ENCODE assay signal across 16 cellular contexts in the genomic region with DNA sequence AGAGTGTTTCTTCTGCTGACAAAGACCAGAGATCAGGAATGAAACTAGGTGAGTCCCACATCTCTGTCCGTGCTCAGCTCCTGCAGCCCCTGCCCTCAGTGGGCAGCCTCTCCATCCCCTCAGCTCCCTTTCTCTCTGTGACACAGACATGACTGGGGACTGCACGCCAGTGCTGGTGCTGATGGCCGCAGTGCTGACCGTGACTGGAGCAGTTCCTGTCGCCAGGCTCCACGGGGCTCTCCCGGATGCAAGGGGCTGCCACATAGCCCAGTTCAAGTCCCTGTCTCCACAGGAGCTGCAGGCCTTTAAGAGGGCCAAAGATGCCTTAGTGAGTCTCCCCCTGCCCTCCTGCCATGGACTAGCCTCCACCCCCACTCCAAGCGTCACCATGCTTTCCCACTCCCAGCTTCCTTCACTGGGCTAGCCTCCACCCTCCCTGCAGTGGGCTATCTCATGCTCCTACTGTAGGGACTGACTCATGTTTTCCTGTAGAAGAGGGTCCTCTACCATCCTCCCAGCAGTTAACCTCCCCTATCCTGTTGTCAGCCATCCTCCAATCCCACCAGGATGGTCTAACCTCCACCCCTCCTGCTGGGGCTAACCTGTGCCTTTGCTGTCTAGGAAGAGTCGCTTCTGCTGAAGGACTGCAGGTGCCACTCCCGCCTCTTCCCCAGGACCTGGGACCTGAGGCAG. TPM values are rescaled to one million over a fixed set of nuclear protein-coding genes. Genes with fewer than 3 reads are reported as not detected.
A peak's percentile ranks its signal among the peaks of the same experiment; 100 is the strongest.
DNase-seq lines count a peak whose midpoint lies in the region; ATAC-seq, FAIRE-seq and TF ChIP-seq lines count a peak whose summit lies in the region.
"Not testable (repeated sequence)": the region's sequence is repeated elsewhere in the genome, so short reads cannot be mapped to it uniquely, and the experiment has no call there.
"Had no signal": no experiment of that assay in that cellular context is flagged by ENCODE, and none has a peak within 500 bp of the region (broad histone marks: within the 10 kb centered on the region; RNA-seq: fewer than 3 reads in every experiment).

No MANE protein-coding gene starts in this region.

- RAD21 ChIA-PET in GM12878 (lab: Charles Lee; ENCODE audit: unreplicated experiment) = not testable (repeated sequence)

- not testable (repeated sequence) for H3K9me3 ChIP-seq in A549; HEK293 (ENCODE audit: control insufficient read depth, insufficient read depth, low read depth, low read length); GM12878 (replicated peaks; ENCODE audit: control insufficient read depth, insufficient read depth, low read length); suprapubic skin

- H3K27ac ChIP-seq in A549; HEK293 (ENCODE audit: extremely low read depth, low read depth, low read length); GM12878 (ENCODE audit: control insufficient read depth, insufficient read depth); suprapubic skin: not testable (repeated sequence)

- not testable (repeated sequence) for H3K4me3 Mint-ChIP-seq in activated CD8-positive, alpha-beta T cell treated with anti-CD3 and anti-CD28 coated beads, Interleukin-2, amount 10 ng/mL, durations not matched to agents 7 days and 5 days

- not testable (repeated sequence) for H3K9ac ChIP-seq in GM12878 (ENCODE audit: control insufficient read depth, insufficient read depth, low read length)

- TF ChIP-seq POLR2A in A549 (IDR thresholded peaks at IDR 0.05; ENCODE audit: low read length); GM12878 (IDR thresholded peaks at IDR 0.05; ENCODE audit: low read depth, low read length); suprapubic skin (IDR thresholded peaks at IDR 0.05): not testable (repeated sequence)

- H3K4me3 ChIP-seq in A549; HEK293 (ENCODE audit: low read depth, low read length); GM12878; suprapubic skin: not testable (repeated sequence)

- not testable (repeated sequence) for H4K20me1 ChIP-seq in GM12878 (ENCODE audit: control insufficient read depth, insufficient read depth)

- H3K4me2 ChIP-seq in A549; GM12878 (ENCODE audit: control insufficient read depth, insufficient read depth): not testable (repeated sequence)

- POLR2A ChIA-PET in A549 (lab: Yijun Ruan, JAX); HEK293 (lab: Yijun Ruan, JAX); GM12878 (lab: Charles Lee): not testable (repeated sequence)
- POLR2A ChIA-PET in activated CD8-positive, alpha-beta T cell treated with anti-CD3 and anti-CD28 coated beads, Interleukin-2, amount 10 ng/mL, durations not matched to agents 7 days and 5 days (lab: Charles Lee) = interaction anchor here (0.6 kb wide), 1 partner anchor 13 kb away, joined by 3 read pairs; no protein-coding TSS in a partner anchor

- FAIRE-seq in A549 (lab: Jason Lieb, UNC) (peak; percentile 32), GM12878 (lab: Jason Lieb, UNC) (peak; percentile 18), urothelium cell line (lab: Jason Lieb, UNC) (peak; percentile 52)

- H3K36me3 Mint-ChIP-seq in activated CD8-positive, alpha-beta T cell treated with anti-CD3 and anti-CD28 coated beads, Interleukin-2, amount 10 ng/mL, durations not matched to agents 7 days and 5 days (ENCODE audit: low read depth) = not testable (repeated sequence)

- SMC1A ChIA-PET in GM12878 (lab: Charles Lee; ENCODE audit: uncharacterized antibody, unreplicated experiment) = not testable (repeated sequence)

- ATAC-seq in A549 (peak; percentile 3 to 11; a peak in 5 of 6 replicates), GM12878 (peak; percentile 22; the same call in 1 of the 3 replicates)
- not testable (repeated sequence) for ATAC-seq in activated CD8-positive, alpha-beta T cell treated with anti-CD3 and anti-CD28 coated beads, Interleukin-2, amount 10 ng/mL, durations not matched to agents 7 days and 5 days; sciatic nerve

- WGBS in A549 (ENCODE audit: missing lambda C conversion rate) = 54% methylated on average over 10 of the region's 10 CpGs
- WGBS in GM12878 (ENCODE audit: insufficient coverage, insufficient replicate concordance, low lambda C conversion rate, missing lambda C conversion rate) = 64% methylated on average over 10 of the region's 10 CpGs
- 75% methylated on average over 4 of the region's 10 CpGs for WGBS in suprapubic skin

- H3K27ac Mint-ChIP-seq in activated CD8-positive, alpha-beta T cell treated with anti-CD3 and anti-CD28 coated beads, Interleukin-2, amount 10 ng/mL, durations not matched to agents 7 days and 5 days = peak overlapping the region; percentile 33

- not testable (repeated sequence) for H3K27me3 ChIP-seq in GM12878 (replicated peaks in 1 of 2; ENCODE audit: control insufficient read depth in 2 of 2, insufficient read depth in 2 of 2, low read length in 1 of 2)
- H3K27me3 ChIP-seq in suprapubic skin = peaks cover 46% of the 10 kb centered on the region

- H3K27me3 Mint-ChIP-seq in activated CD8-positive, alpha-beta T cell treated with anti-CD3 and anti-CD28 coated beads, Interleukin-2, amount 10 ng/mL, durations not matched to agents 7 days and 5 days (ENCODE audit: low read depth) = peaks cover 22% of the 10 kb centered on the region

- CTCF ChIA-PET in A549 (lab: Yijun Ruan, JAX) = interaction anchor here (1.1 kb wide), 1 partner anchor 46 kb away, joined by 5 read pairs; no protein-coding TSS in a partner anchor
- CTCF ChIA-PET in HEK293 (lab: Yijun Ruan, JAX); activated CD8-positive, alpha-beta T cell treated with anti-CD3 and anti-CD28 coated beads, Interleukin-2, amount 10 ng/mL, durations not matched to agents 7 days and 5 days (lab: Charles Lee); GM12878 (lab: Yijun Ruan, JAX): not testable (repeated sequence)

- intact Hi-C loops in GM12878 (cut with micrococcal nuclease; ENCODE audit: unreplicated experiment); cardiac septum (cut with DNase I); sciatic nerve (cut with DNase I): not testable (repeated sequence)

- not testable (repeated sequence) for DNase-seq in A549 (ENCODE audit: low read depth in 1 of 2, low spot score in 1 of 2); activated CD8-positive, alpha-beta T cell treated with anti-CD3 and anti-CD28 coated beads, Interleukin-2, amount 10 ng/mL, durations not matched to agents 7 days and 5 days; GM12878 (ENCODE audit: low read depth, low spot score); urothelium cell line (ENCODE audit: low spot score)
- DNase-seq in cardiac septum (ENCODE audit: low spot score) (peak; percentile 71), sciatic nerve (ENCODE audit: low spot score) (peak; percentile 36), suprapubic skin (ENCODE audit: low spot score in 2 of 2) (peak; percentile 26 to 32)

- not testable (repeated sequence) for TF ChIP-seq RAD21 in A549 (conservative IDR thresholded peaks at IDR 0.05 in 1 of 2, IDR thresholded peaks at IDR 0.05 in 1 of 2); GM12878 (IDR thresholded peaks at IDR 0.05; ENCODE audit: insufficient read depth, low read depth, low read length)

- not testable (repeated sequence) for H3K9me3 Mint-ChIP-seq in activated CD8-positive, alpha-beta T cell treated with anti-CD3 and anti-CD28 coated beads, Interleukin-2, amount 10 ng/mL, durations not matched to agents 7 days and 5 days (ENCODE audit: insufficient read depth)

- TF ChIP-seq CTCF in A549 (IDR thresholded peaks at IDR 0.05); HEK293 (tag by site-specific recombination; IDR thresholded peaks at IDR 0.05); GM12878 (IDR thresholded peaks at IDR 0.05 in 2 of 3, conservative IDR thresholded peaks at IDR 0.05 in 1 of 3; ENCODE audit: control insufficient read depth in 2 of 3, extremely low read depth in 1 of 3, insufficient read depth in 1 of 3, low read depth in 3 of 3, low read length in 3 of 3); suprapubic skin (IDR thresholded peaks at IDR 0.05): not testable (repeated sequence)

- not testable (repeated sequence) for H2AFZ ChIP-seq in GM12878 (ENCODE audit: control insufficient read depth, low read depth, low read length)

- not testable (repeated sequence) for H3K4me1 ChIP-seq in A549; HEK293 (ENCODE audit: control insufficient read depth, insufficient read depth, low read length); GM12878 (ENCODE audit: control insufficient read depth, insufficient read depth, low read length)
- H3K4me1 ChIP-seq in suprapubic skin = peaks cover 13% of the 10 kb centered on the region

- not testable (repeated sequence) for BruUV-seq in GM12878 (replicated peaks; lab: Mats Ljungman, UMichigan)

- not testable (repeated sequence) for H3K36me3 ChIP-seq in HEK293 (ENCODE audit: control insufficient read depth in 2 of 2, insufficient read depth in 1 of 2, low read length in 2 of 2); GM12878 (ENCODE audit: control insufficient read depth in 2 of 2, insufficient read depth in 2 of 2, low read length in 1 of 2); suprapubic skin

- in situ Hi-C loops in GM12878 (cut with MboI) = not testable (repeated sequence)

- TF ChIP-seq EP300 in A549 (IDR thresholded peaks at IDR 0.05) = 0 out of 5 replicates have a peak, but pooled peaks of 1 of the 2 experiments have one; percentile 13
- not testable (repeated sequence) for TF ChIP-seq EP300 in GM12878 (IDR thresholded peaks at IDR 0.05; ENCODE audit: borderline replicate concordance in 1 of 2, control insufficient read depth in 1 of 2, low read depth in 2 of 2, low read length in 2 of 2); suprapubic skin (IDR thresholded peaks at IDR 0.05)

- not testable (repeated sequence) for H3K79me2 ChIP-seq in GM12878 (ENCODE audit: control insufficient read depth, insufficient read depth, low read length)

- not testable (repeated sequence) for H3K4me1 Mint-ChIP-seq in activated CD8-positive, alpha-beta T cell treated with anti-CD3 and anti-CD28 coated beads, Interleukin-2, amount 10 ng/mL, durations not matched to agents 7 days and 5 days (ENCODE audit: low read depth)

RNA-seq across cellular contexts. Expression of a gene that starts 0.5 kb away (rescaled TPM):
- polyA plus RNA-seq in A549 (2011; rRNA removed) = not detected in 2 replicates
- polyA plus RNA-seq in A549 (2012; cell fraction: cytosol; rRNA removed) = 0.12 TPM in 1 of 2 replicates, not detected in the other
- polyA plus RNA-seq in A549 (2012; cell fraction: nucleus; rRNA removed) = 0.14 TPM in 1 of 2 replicates, not detected in the other
- not detected in 3 replicates for polyA plus RNA-seq in A549 (2017; fragmentation: RNase III; extraction: RNeasy Plus Mini Kit Qiagen cat#74134 plus additional on column Dnase treatment)
- polyA minus RNA-seq in A549 (2011; rRNA and poly(A)+ RNA removed) = not detected in 2 replicates
- total RNA-seq in activated CD8-positive, alpha-beta T cell treated with anti-CD3 and anti-CD28 coated beads, Interleukin-2, amount 10 ng/mL, durations not matched to agents 7 days and 5 days = not detected
- not detected in 2 replicates for total RNA-seq in GM12878 (2013; cell fraction: nucleolus; rRNA removed)
- total RNA-seq in GM12878 (2014; rRNA removed) = not detected in 2 replicates
- total RNA-seq in GM12878 (2014; rRNA removed; fragmentation: Illumina TruSeq; extraction: Trizol) = not detected in 2 replicates
- total RNA-seq in GM12878 (2021) = not detected in 2 replicates
- not detected for polyA plus RNA-seq in GM12878 (2011; ENCODE audit: low read depth)
- not detected in 2 replicates for polyA plus RNA-seq in GM12878 (2011; rRNA removed)
- not detected in 2 replicates for polyA plus RNA-seq in GM12878 (2011; cell fraction: cytosol; rRNA removed)
- not detected in 2 replicates for polyA plus RNA-seq in GM12878 (2011; cell fraction: nucleus; rRNA removed)
- polyA plus RNA-seq in GM12878 (2012) = not detected in 2 replicates
- polyA plus RNA-seq in GM12878 (2014; fragmentation: Illumina TruSeq; extraction: Trizol) = not detected in 2 replicates
- not detected for polyA plus RNA-seq in GM12878 (2014; fragmentation: Nextera tagmentation; extraction: Ambion mirVana)
- polyA plus RNA-seq in GM12878 (2014; rRNA removed) = 0.24 TPM in 1 of 2 replicates, not detected in the other
- polyA plus RNA-seq in GM12878 (2016; fragmentation: Nextera tagmentation; extraction: Ambion mirVana) = not detected
- polyA minus RNA-seq in GM12878 (2011; rRNA and poly(A)+ RNA removed) = not detected in 2 replicates
- polyA minus RNA-seq in GM12878 (2011; cell fraction: cytosol; rRNA and poly(A)+ RNA removed) = not detected in 2 replicates
- polyA minus RNA-seq in GM12878 (2011; cell fraction: nucleus; rRNA and poly(A)+ RNA removed) = not detected in 2 replicates
- not detected for total RNA-seq in cardiac septum
- total RNA-seq in sciatic nerve = not detected
- not detected for total RNA-seq in suprapubic skin
- total RNA-seq: A172; A673; Calu3; CD4-positive, alpha-beta memory T cell; CD4-positive, CD25-positive, alpha-beta regulatory T cell; CD8-positive, alpha-beta memory T cell had no signal
- polyA plus RNA-seq: AG04450; CD14-positive monocyte; CD4-positive, alpha-beta memory T cell; CD4-positive, CD25-positive, alpha-beta regulatory T cell; CD8-positive, alpha-beta memory T cell had no signal

RNA-seq across cellular contexts. Expression of a gene that starts 20.0 kb away (rescaled TPM):
- polyA plus RNA-seq in A549 (2011; rRNA removed) = not detected in 2 replicates
- not detected in 2 replicates for polyA plus RNA-seq in A549 (2012; cell fraction: cytosol; rRNA removed)
- polyA plus RNA-seq in A549 (2012; cell fraction: nucleus; rRNA removed) = not detected in 2 replicates
- polyA plus RNA-seq in A549 (2017; fragmentation: RNase III; extraction: RNeasy Plus Mini Kit Qiagen cat#74134 plus additional on column Dnase treatment) = not detected in 3 replicates
- polyA minus RNA-seq in A549 (2011; rRNA and poly(A)+ RNA removed) = not detected in 2 replicates
- total RNA-seq in activated CD8-positive, alpha-beta T cell treated with anti-CD3 and anti-CD28 coated beads, Interleukin-2, amount 10 ng/mL, durations not matched to agents 7 days and 5 days = not detected
- total RNA-seq in GM12878 (2013; cell fraction: nucleolus; rRNA removed) = not detected in 2 replicates
- not detected in 2 replicates for total RNA-seq in GM12878 (2014; rRNA removed)
- not detected in 2 replicates for total RNA-seq in GM12878 (2014; rRNA removed; fragmentation: Illumina TruSeq; extraction: Trizol)
- total RNA-seq in GM12878 (2021) = not detected in 2 replicates
- not detected for polyA plus RNA-seq in GM12878 (2011; ENCODE audit: low read depth)
- polyA plus RNA-seq in GM12878 (2011; rRNA removed) = not detected in 2 replicates
- not detected in 2 replicates for polyA plus RNA-seq in GM12878 (2011; cell fraction: cytosol; rRNA removed)
- not detected in 2 replicates for polyA plus RNA-seq in GM12878 (2011; cell fraction: nucleus; rRNA removed)
- not detected in 2 replicates for polyA plus RNA-seq in GM12878 (2012)
- polyA plus RNA-seq in GM12878 (2014; fragmentation: Illumina TruSeq; extraction: Trizol) = not detected in 2 replicates
- polyA plus RNA-seq in GM12878 (2014; fragmentation: Nextera tagmentation; extraction: Ambion mirVana) = not detected
- polyA plus RNA-seq in GM12878 (2014; rRNA removed) = not detected in 2 replicates
- polyA plus RNA-seq in GM12878 (2016; fragmentation: Nextera tagmentation; extraction: Ambion mirVana) = not detected
- not detected in 2 replicates for polyA minus RNA-seq in GM12878 (2011; rRNA and poly(A)+ RNA removed)
- polyA minus RNA-seq in GM12878 (2011; cell fraction: cytosol; rRNA and poly(A)+ RNA removed) = not detected in 2 replicates
- polyA minus RNA-seq in GM12878 (2011; cell fraction: nucleus; rRNA and poly(A)+ RNA removed) = not detected in 2 replicates
- not detected for total RNA-seq in cardiac septum
- total RNA-seq in sciatic nerve = not detected
- not detected for total RNA-seq in suprapubic skin
- total RNA-seq: A172; A673; Calu3; CD4-positive, alpha-beta memory T cell; CD4-positive, CD25-positive, alpha-beta regulatory T cell had no signal
- polyA plus RNA-seq: AG04450; CD14-positive monocyte; CD4-positive, alpha-beta memory T cell; CD4-positive, CD25-positive, alpha-beta regulatory T cell; CD8-positive, alpha-beta memory T cell had no signal

RNA-seq across cellular contexts. Expression of a gene that starts 23.9 kb away (rescaled TPM):
- polyA plus RNA-seq in A549 (2011; rRNA removed) = not detected in 2 replicates
- polyA plus RNA-seq in A549 (2012; cell fraction: cytosol; rRNA removed) = not detected in 2 replicates
- not detected in 2 replicates for polyA plus RNA-seq in A549 (2012; cell fraction: nucleus; rRNA removed)
- not detected in 3 replicates for polyA plus RNA-seq in A549 (2017; fragmentation: RNase III; extraction: RNeasy Plus Mini Kit Qiagen cat#74134 plus additional on column Dnase treatment)
- not detected in 2 replicates for polyA minus RNA-seq in A549 (2011; rRNA and poly(A)+ RNA removed)
- total RNA-seq in activated CD8-positive, alpha-beta T cell treated with anti-CD3 and anti-CD28 coated beads, Interleukin-2, amount 10 ng/mL, durations not matched to agents 7 days and 5 days = not detected
- total RNA-seq in GM12878 (2013; cell fraction: nucleolus; rRNA removed) = not detected in 2 replicates
- total RNA-seq in GM12878 (2014; rRNA removed) = not detected in 2 replicates
- total RNA-seq in GM12878 (2014; rRNA removed; fragmentation: Illumina TruSeq; extraction: Trizol) = not detected in 2 replicates
- not detected in 2 replicates for total RNA-seq in GM12878 (2021)
- polyA plus RNA-seq in GM12878 (2011; ENCODE audit: low read depth) = not detected
- polyA plus RNA-seq in GM12878 (2011; rRNA removed) = not detected in 2 replicates
- polyA plus RNA-seq in GM12878 (2011; cell fraction: cytosol; rRNA removed) = not detected in 2 replicates
- polyA plus RNA-seq in GM12878 (2011; cell fraction: nucleus; rRNA removed) = not detected in 2 replicates
- not detected in 2 replicates for polyA plus RNA-seq in GM12878 (2012)
- polyA plus RNA-seq in GM12878 (2014; fragmentation: Illumina TruSeq; extraction: Trizol) = not detected in 2 replicates
- polyA plus RNA-seq in GM12878 (2014; fragmentation: Nextera tagmentation; extraction: Ambion mirVana) = not detected
- polyA plus RNA-seq in GM12878 (2014; rRNA removed) = not detected in 2 replicates
- not detected for polyA plus RNA-seq in GM12878 (2016; fragmentation: Nextera tagmentation; extraction: Ambion mirVana)
- polyA minus RNA-seq in GM12878 (2011; rRNA and poly(A)+ RNA removed) = not detected in 2 replicates
- polyA minus RNA-seq in GM12878 (2011; cell fraction: cytosol; rRNA and poly(A)+ RNA removed) = not detected in 2 replicates
- polyA minus RNA-seq in GM12878 (2011; cell fraction: nucleus; rRNA and poly(A)+ RNA removed) = not detected in 2 replicates
- not detected for total RNA-seq in cardiac septum
- total RNA-seq in sciatic nerve = not detected
- total RNA-seq in suprapubic skin = not detected
- total RNA-seq: A172; A673; Calu3; CD4-positive, alpha-beta memory T cell; CD4-positive, CD25-positive, alpha-beta regulatory T cell; CD8-positive, alpha-beta memory T cell had no signal
- polyA plus RNA-seq: AG04450; CD14-positive monocyte; CD4-positive, alpha-beta memory T cell; CD4-positive, CD25-positive, alpha-beta regulatory T cell; CD8-positive, alpha-beta memory T cell had no signal

RNA-seq across cellular contexts. Expression of a gene that starts 27.5 kb away (rescaled TPM):
- polyA plus RNA-seq in A549 (2011; rRNA removed) (not detected in 2 replicates), A549 (2017; fragmentation: RNase III; extraction: RNeasy Plus Mini Kit Qiagen cat#74134 plus additional on column Dnase treatment) (not detected in 3 replicates), GM12878 (2011; rRNA removed) (not detected in 2 replicates), GM12878 (2014; fragmentation: Illumina TruSeq; extraction: Trizol) (not detected in 2 replicates), GM12878 (2014; fragmentation: Nextera tagmentation; extraction: Ambion mirVana) (not detected), GM12878 (2014; rRNA removed) (not detected in 2 replicates), GM12878 (2016; fragmentation: Nextera tagmentation; extraction: Ambion mirVana) (not detected)
- not detected in 2 replicates for polyA plus RNA-seq in A549 (2012; cell fraction: cytosol; rRNA removed)
- polyA plus RNA-seq in A549 (2012; cell fraction: nucleus; rRNA removed) = not detected in 2 replicates
- polyA minus RNA-seq in A549 (2011; rRNA and poly(A)+ RNA removed) = not detected in 2 replicates
- under 1 TPM in 1 of 2 experiments, not detected in 1; 0.29 TPM for total RNA-seq in activated CD8-positive, alpha-beta T cell treated with anti-CD3 and anti-CD28 coated beads, Interleukin-2, amount 10 ng/mL, durations not matched to agents 7 days and 5 days
- not detected in 2 replicates for total RNA-seq in GM12878 (2013; cell fraction: nucleolus; rRNA removed)
- total RNA-seq in GM12878 (2014; rRNA removed) (0.22 TPM in 1 of 2 replicates, not detected in the other), GM12878 (2014; rRNA removed; fragmentation: Illumina TruSeq; extraction: Trizol) (not detected in 2 replicates), GM12878 (2021) (not detected in 2 replicates), cardiac septum (not detected), sciatic nerve (not detected), suprapubic skin (not detected)
- not detected for polyA plus RNA-seq in GM12878 (2011; ENCODE audit: low read depth)
- 0.07 and 0.15 TPM in 2 replicates for polyA plus RNA-seq in GM12878 (2011; cell fraction: cytosol; rRNA removed)
- not detected in 2 replicates for polyA plus RNA-seq in GM12878 (2011; cell fraction: nucleus; rRNA removed)
- polyA plus RNA-seq in GM12878 (2012) = not detected in 2 replicates
- polyA minus RNA-seq in GM12878 (2011; rRNA and poly(A)+ RNA removed) = not detected in 2 replicates
- polyA minus RNA-seq in GM12878 (2011; cell fraction: cytosol; rRNA and poly(A)+ RNA removed) = not detected in 2 replicates
- polyA minus RNA-seq in GM12878 (2011; cell fraction: nucleus; rRNA and poly(A)+ RNA removed) = not detected in 2 replicates
- total RNA-seq: A172; A673; CD4-positive, alpha-beta memory T cell; CD4-positive, CD25-positive, alpha-beta regulatory T cell; CD8-positive, alpha-beta memory T cell had no signal
- polyA plus RNA-seq: AG04450; CD14-positive monocyte; CD4-positive, CD25-positive, alpha-beta regulatory T cell had no signal

RNA-seq across cellular contexts. Expression of a gene that starts 52.0 kb away (rescaled TPM):
- polyA plus RNA-seq in A549 (2011; rRNA removed) (1.1 and 1.6 TPM in 2 replicates), A549 (2017; fragmentation: RNase III; extraction: RNeasy Plus Mini Kit Qiagen cat#74134 plus additional on column Dnase treatment) (7.9 to 9.1 TPM (median 8.7 TPM) in 3 replicates), GM12878 (2011; rRNA removed) (0.13 and 0.29 TPM in 2 replicates), GM12878 (2014; fragmentation: Illumina TruSeq; extraction: Trizol) (0.10 TPM in 1 of 2 replicates, not detected in the other), GM12878 (2014; fragmentation: Nextera tagmentation; extraction: Ambion mirVana) (under 1 TPM in 1 of 2 experiments, not detected in 1; 0.09 TPM), GM12878 (2014; rRNA removed) (0.86 and 0.91 TPM in 2 replicates), GM12878 (2016; fragmentation: Nextera tagmentation; extraction: Ambion mirVana) (under 1 TPM; 0.24 to 0.35 TPM)
- polyA plus RNA-seq in A549 (2012; cell fraction: cytosol; rRNA removed) = 7.2 and 11.0 TPM in 2 replicates
- polyA plus RNA-seq in A549 (2012; cell fraction: nucleus; rRNA removed) = 12.3 and 15.7 TPM in 2 replicates
- 1.2 and 2.0 TPM in 2 replicates for polyA minus RNA-seq in A549 (2011; rRNA and poly(A)+ RNA removed)
- 1 to 10 TPM; 8.0 to 8.3 TPM for total RNA-seq in activated CD8-positive, alpha-beta T cell treated with anti-CD3 and anti-CD28 coated beads, Interleukin-2, amount 10 ng/mL, durations not matched to agents 7 days and 5 days
- total RNA-seq in GM12878 (2013; cell fraction: nucleolus; rRNA removed) = 2.6 and 3.2 TPM in 2 replicates
- total RNA-seq in GM12878 (2014; rRNA removed) (0.38 and 0.40 TPM in 2 replicates), GM12878 (2014; rRNA removed; fragmentation: Illumina TruSeq; extraction: Trizol) (0.05 and 0.13 TPM in 2 replicates), GM12878 (2021) (0.85 and 1.0 TPM in 2 replicates), cardiac septum (0.27 TPM), sciatic nerve (1.3 TPM), suprapubic skin (1 to 10 TPM; 1.4 to 2.9 (median 2.0) TPM)
- 0.13 TPM for polyA plus RNA-seq in GM12878 (2011; ENCODE audit: low read depth)
- 0.55 and 0.65 TPM in 2 replicates for polyA plus RNA-seq in GM12878 (2011; cell fraction: cytosol; rRNA removed)
- polyA plus RNA-seq in GM12878 (2011; cell fraction: nucleus; rRNA removed) = 0.91 and 1.4 TPM in 2 replicates
- polyA plus RNA-seq in GM12878 (2012) = 1.0 and 1.6 TPM in 2 replicates
- 0.31 and 0.37 TPM in 2 replicates for polyA minus RNA-seq in GM12878 (2011; rRNA and poly(A)+ RNA removed)
- 0.21 and 0.53 TPM in 2 replicates for polyA minus RNA-seq in GM12878 (2011; cell fraction: cytosol; rRNA and poly(A)+ RNA removed)
- 0.24 and 0.86 TPM in 2 replicates for polyA minus RNA-seq in GM12878 (2011; cell fraction: nucleus; rRNA and poly(A)+ RNA removed)
